ENCODE assay signal across 23 cellular contexts in genomic region chr14:96844857-96845570, GRCh38.
"Had no signal": no experiment of that assay in that cellular context is flagged by ENCODE, and none has a peak within 500 bp of the region (broad histone marks: within the 10 kb centered on the region; RNA-seq: fewer than 3 reads in every experiment).

No MANE protein-coding gene starts in this region.

- H3K4me1 Mint-ChIP-seq: activated naive CD4-positive, alpha-beta T cell treated with anti-CD3 and anti-CD28 coated beads, Interleukin-2, amount 10 ng/mL, durations not matched to agents 7 days and 5 days; activated naive CD8-positive, alpha-beta T cell treated with anti-CD3 and anti-CD28 coated beads, Interleukin-2, amount 50 U/mL, for 24 hours had no signal

- H3K4me1 ChIP-seq: gastrocnemius medialis, left lung, parathyroid adenoma, testis had no signal

- H3K27ac ChIP-seq: gastrocnemius medialis, left lung, parathyroid adenoma, testis had no signal

- H2AFZ ChIP-seq: parathyroid adenoma had no signal

- H3K27me3 Mint-ChIP-seq: activated CD8-positive, alpha-beta T cell treated with anti-CD3 and anti-CD28 coated beads for 36 hours; activated naive CD4-positive, alpha-beta T cell treated with anti-CD3 and anti-CD28 coated beads, Interleukin-2, amount 10 ng/mL, durations not matched to agents 7 days and 5 days; activated naive CD8-positive, alpha-beta T cell treated with anti-CD3 and anti-CD28 coated beads, Interleukin-2, amount 50 U/mL, for 24 hours; brain; natural killer cell treated with Interleukin-12 subunit alpha and Interleukin-12 subunit beta and Interleukin-15 and Interleukin-18, amount 100 ng/mL, for 72 hours; type B pancreatic cell had no signal

- H3K4me2 ChIP-seq: smooth muscle cell had no signal

- H3K9ac ChIP-seq: parathyroid adenoma had no signal

- H3K4me3 ChIP-seq: gastrocnemius medialis, left lung, smooth muscle cell, testis had no signal

- H3K79me2 ChIP-seq: parathyroid adenoma had no signal

- H3K27ac Mint-ChIP-seq: activated CD8-positive, alpha-beta T cell treated with anti-CD3 and anti-CD28 coated beads for 36 hours; activated naive CD4-positive, alpha-beta T cell treated with anti-CD3 and anti-CD28 coated beads, Interleukin-2, amount 10 ng/mL, durations not matched to agents 7 days and 5 days; activated naive CD8-positive, alpha-beta T cell treated with anti-CD3 and anti-CD28 coated beads, Interleukin-2, amount 50 U/mL, for 24 hours; mesothelial cell of epicardium; natural killer cell treated with Interleukin-12 subunit alpha and Interleukin-12 subunit beta and Interleukin-15 and Interleukin-18, amount 100 ng/mL, for 72 hours; type B pancreatic cell had no signal

- H3K9me3 Mint-ChIP-seq: activated CD8-positive, alpha-beta T cell treated with anti-CD3 and anti-CD28 coated beads for 36 hours; activated naive CD4-positive, alpha-beta T cell treated with anti-CD3 and anti-CD28 coated beads, Interleukin-2, amount 10 ng/mL, durations not matched to agents 7 days and 5 days; activated naive CD8-positive, alpha-beta T cell treated with anti-CD3 and anti-CD28 coated beads, Interleukin-2, amount 50 U/mL, for 24 hours; brain; mesothelial cell of epicardium; natural killer cell treated with Interleukin-12 subunit alpha and Interleukin-12 subunit beta and Interleukin-15 and Interleukin-18, amount 100 ng/mL, for 72 hours; type B pancreatic cell had no signal

- DNase-seq: activated CD4-positive, alpha-beta T cell treated with anti-CD3 and anti-CD28 coated beads for 48 hours; activated CD4-positive, CD25-positive, alpha-beta regulatory T cell; activated CD8-positive, alpha-beta T cell treated with anti-CD3 and anti-CD28 coated beads for 36 hours; activated naive CD4-positive, alpha-beta T cell treated with anti-CD3 and anti-CD28 coated beads, Interleukin-2, amount 10 ng/mL, durations not matched to agents 7 days and 5 days; activated naive CD8-positive, alpha-beta T cell treated with anti-CD3 and anti-CD28 coated beads, Interleukin-2, amount 50 U/mL, for 24 hours; activated T-cell treated with anti-CD3 and anti-CD28 coated beads, Interleukin-2, amount 50 U/mL, for 1 hour; anterior cingulate cortex; central memory CD4-positive, alpha-beta T cell; gastrocnemius medialis; head of caudate nucleus; kidney; left lung; stimulated activated CD4-positive, alpha-beta T cell treated with anti-CD3 and anti-CD28 coated beads, Interleukin-4, amount 100 ng/mL, for 1 hour; testis had no signal

- H3K4me3 Mint-ChIP-seq: activated CD8-positive, alpha-beta T cell treated with anti-CD3 and anti-CD28 coated beads for 36 hours; activated naive CD4-positive, alpha-beta T cell treated with anti-CD3 and anti-CD28 coated beads, Interleukin-2, amount 10 ng/mL, durations not matched to agents 7 days and 5 days; activated naive CD8-positive, alpha-beta T cell treated with anti-CD3 and anti-CD28 coated beads, Interleukin-2, amount 50 U/mL, for 24 hours; brain; mesothelial cell of epicardium; natural killer cell treated with Interleukin-12 subunit alpha and Interleukin-12 subunit beta and Interleukin-15 and Interleukin-18, amount 100 ng/mL, for 72 hours; type B pancreatic cell had no signal

- H3K9me3 ChIP-seq: gastrocnemius medialis, left lung, neutrophil, testis had no signal

- FAIRE-seq: colon, kidney had no signal

- ATAC-seq: activated CD8-positive, alpha-beta T cell treated with anti-CD3 and anti-CD28 coated beads for 36 hours; activated naive CD8-positive, alpha-beta T cell treated with anti-CD3 and anti-CD28 coated beads, Interleukin-2, amount 50 U/mL, for 24 hours; gastrocnemius medialis; left lung; natural killer cell treated with Interleukin-12 subunit alpha and Interleukin-12 subunit beta and Interleukin-15 and Interleukin-18, amount 100 ng/mL, for 72 hours; sciatic nerve had no signal

- H3K27me3 ChIP-seq: gastrocnemius medialis, left lung, neutrophil, testis had no signal
